ENCODE assay signal across 8 cellular contexts in the genomic region with DNA sequence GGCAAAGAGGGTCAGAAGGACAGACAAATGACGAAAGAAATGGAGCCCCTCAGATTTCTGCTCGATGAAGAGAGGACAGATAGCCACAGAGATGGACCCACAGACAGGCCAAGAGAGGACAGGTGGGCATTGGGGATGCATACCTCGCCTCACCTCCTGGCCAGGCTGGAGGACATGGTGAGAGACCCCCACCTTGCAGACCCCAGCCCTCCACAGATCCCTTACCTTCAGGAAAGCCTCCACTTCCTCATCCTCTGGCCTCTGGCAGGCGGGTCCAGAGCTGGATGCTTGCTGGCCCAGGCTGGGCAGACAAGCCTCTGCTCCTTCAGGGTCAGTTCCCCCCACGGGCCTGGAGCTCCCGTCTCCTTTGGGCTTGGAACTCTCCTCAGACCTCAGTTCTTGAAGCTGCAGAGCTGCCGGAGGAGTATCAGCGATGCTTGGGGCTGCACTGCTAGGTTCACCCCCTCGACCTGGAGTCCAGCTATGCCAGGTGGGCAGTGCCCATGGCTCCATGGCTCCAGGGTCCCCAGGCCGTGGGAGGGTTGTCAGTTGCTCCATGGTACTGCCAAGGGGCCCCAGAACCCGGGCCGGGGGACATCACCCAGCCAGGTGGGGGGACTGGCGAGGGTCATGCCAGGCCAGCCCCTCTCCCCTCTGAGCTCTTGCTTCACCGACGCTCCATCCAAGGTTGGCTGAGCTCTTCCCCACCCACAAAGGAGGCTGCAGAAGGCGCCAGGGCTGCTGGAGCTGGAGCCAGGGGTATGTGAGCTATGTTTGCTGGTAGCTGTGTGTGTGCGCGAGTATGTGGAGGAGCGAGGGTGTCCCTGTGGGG. TPM values are rescaled to one million over a fixed set of nuclear protein-coding genes. Genes with fewer than 3 reads are reported as not detected.
DNase-seq lines count a peak whose midpoint lies in the region; ATAC-seq, FAIRE-seq and TF ChIP-seq lines count a peak whose summit lies in the region.

No MANE protein-coding gene starts in this region.

- no peak for TF ChIP-seq CTCF in CD14-positive monocyte (IDR thresholded peaks at IDR 0.05)

- H3K36me3 Mint-ChIP-seq in CD14-positive monocyte (peaks cover 28 to 32% of the 10 kb centered on the region in 2 donors), memory B cell (peaks cover 24% of the 10 kb centered on the region)

- H3K4me3 Mint-ChIP-seq in CD14-positive monocyte = peak overlapping the region; percentile 75 to 79
- H3K4me3 Mint-ChIP-seq in memory B cell = peak overlapping the region; percentile 97

- H3K9me3 Mint-ChIP-seq in CD14-positive monocyte (peaks cover 0 to 11% (median 7%) of the 10 kb centered on the region in 7 donors), memory B cell (no peaks in the 10 kb centered on the region)

- H3K4me1 Mint-ChIP-seq in CD14-positive monocyte (peaks cover 58% of the 10 kb centered on the region), memory B cell (peaks cover 37% of the 10 kb centered on the region)

- DNase-seq in CD14-positive monocyte (ENCODE audit: low spot score) (no peak), GM12892 (ENCODE audit: insufficient read length) (peak; percentile 52), memory B cell (ENCODE audit: low spot score in 2 of 2) (no peak), EL (no peak), NCI-H1092 treated with DMSO at 0.1 percent for 48 hours (lab: John Stamatoyannopoulos, UW) (no peak)
- DNase-seq in activated CD4-positive, alpha-beta T cell treated with anti-CD3 and anti-CD28 coated beads, Interleukin-2, amount 50 U/mL, for 48 hours = peak; percentile 53 to 68

- TF ChIP-seq POLR2A in GM12892 (IDR thresholded peaks at IDR 0.05; ENCODE audit: low read depth, low read length) = no peak

- H3K27ac Mint-ChIP-seq in CD14-positive monocyte (peak overlapping the region; percentile 85 to 99 (median 97)), memory B cell (peak overlapping the region; percentile 100)

- H3K27me3 Mint-ChIP-seq in CD14-positive monocyte (ENCODE audit: low read depth in 3 of 3) (peaks cover 35 to 45% (median 45%) of the 10 kb centered on the region in 3 donors), memory B cell (no peaks in the 10 kb centered on the region)

- FAIRE-seq in GM12892 (lab: Jason Lieb, UNC) = no peak

- intact Hi-C loops in CD14-positive monocyte (cut with micrococcal nuclease) = loop anchor here in 1 of 2 donors (2.0 to 5.0 kb wide), 3 partner anchors 35 to 50 kb away; no protein-coding TSS in a partner anchor

- ATAC-seq in memory B cell (ENCODE audit: low read depth) = peak; percentile 11
- no peak for ATAC-seq in GM18870 (IDR thresholded peaks at IDR 0.05; ENCODE audit: unreplicated experiment)
- ATAC-seq in HG02759 (IDR thresholded peaks at IDR 0.05; ENCODE audit: unreplicated experiment) = no peak

RNA-seq across cellular contexts. Expression of gene TSPOAP1, which starts 1.0 kb away (rescaled TPM):
- under 1 TPM; 0.10 to 0.18 TPM for polyA plus RNA-seq in CD14-positive monocyte
- 5.0 TPM for polyA plus RNA-seq in GM12892 (2012; ENCODE audit: missing spikeins)

RNA-seq across cellular contexts. Expression of gene SUPT4H1, which starts 24.4 kb away (rescaled TPM):
- polyA plus RNA-seq in CD14-positive monocyte = 100 to 1,000 TPM; 241 to 251 TPM
- polyA plus RNA-seq in GM12892 (2012; ENCODE audit: missing spikeins) = 94.9 TPM

RNA-seq across cellular contexts. Expression of gene MPO, which starts 46.8 kb away (rescaled TPM):
- polyA plus RNA-seq in CD14-positive monocyte = 1 to 10 TPM; 4.2 to 7.5 TPM
- polyA plus RNA-seq in GM12892 (2012; ENCODE audit: missing spikeins) = not detected

Comparison
In these comparisons a context has a peak if more than half of its experiments do, and no peak if none do; other contexts are left out.
1. DNase-seq: peak in GM12892 (single experiment) and activated CD4-positive, alpha-beta T cell treated with anti-CD3 and anti-CD28 coated beads, Interleukin-2, amount 50 U/mL, for 48 hours (2 of 2); none in CD14-positive monocyte (single experiment), memory B cell (0 of 2), EL (single experiment) and NCI-H1092 treated with DMSO at 0.1 percent for 48 hours (single experiment).